ENCODE assay signal across 8 cellular contexts in genomic region chr20:49814057-49814675, GRCh38. TPM values are rescaled to one million over a fixed set of nuclear protein-coding genes. Genes with fewer than 3 reads are reported as not detected.
DNase-seq lines count a peak whose midpoint lies in the region; ATAC-seq and TF ChIP-seq lines count a peak whose summit lies in the region.
"Had no signal": no experiment of that assay in that cellular context is flagged by ENCODE, and none has a peak within 500 bp of the region (broad histone marks: within the 10 kb centered on the region; RNA-seq: fewer than 3 reads in every experiment).

No MANE protein-coding gene starts in this region.

- peaks cover 25% of the 10 kb centered on the region for H3K79me2 ChIP-seq in GM23248 (ENCODE audit: insufficient read depth)
- H3K79me2 ChIP-seq in parathyroid adenoma, result no peaks in the 10 kb centered on the region

- ATAC-seq in effector memory CD8-positive, alpha-beta T cell (replicated peaks), result no peak
- no peak for ATAC-seq in GM21381 (IDR thresholded peaks at IDR 0.05; ENCODE audit: unreplicated experiment)

- no peaks in the 10 kb centered on the region for H3K27me3 Mint-ChIP-seq in effector memory CD8-positive, alpha-beta T cell

- H3F3A ChIP-seq in GM23248 (ENCODE audit: insufficient read depth), result peaks cover 20% of the 10 kb centered on the region

- no peak for TF ChIP-seq CTCF in parathyroid adenoma (IDR thresholded peaks at IDR 0.05)

- H3K27ac ChIP-seq in GM23248 (no peak overlapping the region), parathyroid adenoma (peak overlapping the region; percentile 94)

- H3K36me3 ChIP-seq in GM23248 (ENCODE audit: low read depth) (peaks cover 12% of the 10 kb centered on the region; the same call in 1 of the 2 replicates), parathyroid adenoma (ENCODE audit: control insufficient read depth, insufficient read depth, low read length) (no peaks in the 10 kb centered on the region)

- peak overlapping the region; percentile 92 for H3K4me2 ChIP-seq in GM23248 (ENCODE audit: unreplicated experiment)
- H3K4me2 ChIP-seq in parathyroid adenoma (ENCODE audit: low read length), result peak overlapping the region; percentile 86

- no peaks in the 10 kb centered on the region for H3K9me2 ChIP-seq in GM23248 (ENCODE audit: insufficient read depth)

- peaks cover 6% of the 10 kb centered on the region for H3K4me1 ChIP-seq in GM23248 (ENCODE audit: insufficient read depth)
- H3K4me1 ChIP-seq in parathyroid adenoma, result peaks cover 17% of the 10 kb centered on the region

- no peaks in the 10 kb centered on the region for H3K9me3 Mint-ChIP-seq in effector memory CD8-positive, alpha-beta T cell

- H4K20me1 ChIP-seq in GM23248 (ENCODE audit: insufficient read depth), result no peaks in the 10 kb centered on the region

- peaks cover 50% of the 10 kb centered on the region for H3K36me3 Mint-ChIP-seq in effector memory CD8-positive, alpha-beta T cell (ENCODE audit: insufficient read depth)

- H3K4me3 ChIP-seq in GM23248 (peak overlapping the region; percentile 84), parathyroid adenoma (ENCODE audit: low read depth, low read length) (no peak overlapping the region)

- peaks cover 23 to 34% of the 10 kb centered on the region in 2 donors for H3K4me1 Mint-ChIP-seq in effector memory CD8-positive, alpha-beta T cell (ENCODE audit: low read depth in 2 of 2)

- H3K27me3 ChIP-seq in GM23248 (replicated peaks; ENCODE audit: insufficient read depth) (no peaks in the 10 kb centered on the region), parathyroid adenoma (ENCODE audit: control insufficient read depth, insufficient read depth, low read length) (no peaks in the 10 kb centered on the region)

- H3K4me3 Mint-ChIP-seq in effector memory CD8-positive, alpha-beta T cell, result peak overlapping the region; percentile 94 to 95

- H3K9ac ChIP-seq in GM23248 (no peak overlapping the region), parathyroid adenoma (no peak overlapping the region)

- DNase-seq in GM23248 (peak; percentile 23), NCI-H2029 treated with DMSO at 0.1 percent for 48 hours (lab: John Stamatoyannopoulos, UW) (peak; percentile 41)
- no peak for DNase-seq in effector memory CD8-positive, alpha-beta T cell
- no peak for DNase-seq in stimulated activated CD4-positive, alpha-beta T cell treated with anti-CD3 and anti-CD28 coated beads, Interleukin-4, amount 100 ng/mL, for 1 hour
- DNase-seq in stimulated activated CD4-positive, alpha-beta T cell treated with anti-CD3 and anti-CD28 coated beads, Interleukin-12 subunit alpha, Interleukin-12 subunit beta, amount 100 ng/mL, for 4 hours, result no peak
- DNase-seq: trophoblast cell had no signal

- in situ Hi-C loops in GM23248 (cut with MboI), result no loop called here

- no peak overlapping the region for H2AFZ ChIP-seq in GM23248
- peak overlapping the region; percentile 17 for H2AFZ ChIP-seq in parathyroid adenoma

- WGBS in GM23248 (ENCODE audit: low coverage in 1 of 2, low lambda C conversion rate in 2 of 2, missing lambda C conversion rate in 2 of 2), 2 experiments, result 20 to 24% methylated on average over 5 of the region's 5 CpGs

- H3K9me3 ChIP-seq in GM23248 (ENCODE audit: low read depth) (no peaks in the 10 kb centered on the region), parathyroid adenoma (ENCODE audit: control insufficient read depth, low read length) (no peaks in the 10 kb centered on the region)

- H3K27ac Mint-ChIP-seq in effector memory CD8-positive, alpha-beta T cell, result peak overlapping the region; percentile 96 to 99

RNA-seq across cellular contexts. Expression of gene SLC9A8, which starts 1.5 kb away (rescaled TPM):
- 5.0 and 6.3 TPM in 2 replicates for total RNA-seq in GM23248 (2014; rRNA removed; shearing (Covaris generic))
- 3.2 and 4.2 TPM in 2 replicates for polyA plus RNA-seq in GM23248 (2016; fragmentation: Nextera tagmentation; extraction: Ambion mirVana)

Comparison
In these comparisons a context has a peak if more than half of its experiments do, and no peak if none do; other contexts are left out.
1. DNase-seq: peak in GM23248 (single experiment) and NCI-H2029 treated with DMSO at 0.1 percent for 48 hours (single experiment); none in effector memory CD8-positive, alpha-beta T cell (0 of 3), stimulated activated CD4-positive, alpha-beta T cell treated with anti-CD3 and anti-CD28 coated beads, Interleukin-4, amount 100 ng/mL, for 1 hour (single experiment) and stimulated activated CD4-positive, alpha-beta T cell treated with anti-CD3 and anti-CD28 coated beads, Interleukin-12 subunit alpha, Interleukin-12 subunit beta, amount 100 ng/mL, for 4 hours (single experiment).